ENCODE assay signal across 16 cellular contexts in the genomic region with DNA sequence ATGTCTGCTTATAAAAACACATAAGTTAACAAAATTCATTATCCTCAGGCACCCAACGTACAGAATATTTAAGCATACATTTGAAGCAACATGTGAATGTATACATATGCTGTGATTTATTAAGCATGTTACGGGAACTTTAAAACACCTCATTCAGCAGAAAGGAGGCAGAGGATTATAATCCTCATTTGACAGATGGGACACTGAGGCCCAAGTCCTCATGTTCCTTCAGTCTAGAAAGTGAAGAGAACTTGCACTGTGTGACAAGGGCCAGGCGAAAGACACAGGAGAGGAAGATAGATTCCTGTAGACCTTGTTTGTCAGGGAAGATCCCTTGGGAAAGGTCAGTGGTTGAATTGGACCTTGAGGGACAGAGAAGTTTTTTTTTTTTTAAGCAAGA.
"Had no signal": no experiment of that assay in that cellular context is flagged by ENCODE, and none has a peak within 500 bp of the region (broad histone marks: within the 10 kb centered on the region; RNA-seq: fewer than 3 reads in every experiment).

No MANE protein-coding gene starts in this region.

- H3K27ac ChIP-seq: coronary artery, esophagus muscularis mucosa, neutrophil had no signal

- H3K36me3 Mint-ChIP-seq: brain had no signal

- H3K9me3 Mint-ChIP-seq: activated CD4-positive, alpha-beta memory T cell treated with anti-CD3 and anti-CD28 coated beads for 36 hours; activated T-helper 1 cell treated with anti-CD3 and anti-CD28 coated beads, Interleukin-12 subunit alpha, Interleukin-12 subunit beta, Interleukin-2, Interleukin-4 antibody, amounts not matched to agents 30 ng/mL and 10 ng/mL and 1 ng/mL, durations not matched to agents 14 hours and 24 hours and 36 hours; brain; T-helper 2 cell treated with Interferon-gamma antibody and Interleukin-4, amounts not matched to agents 5 μg/mL and 100 μg/mL, for 36 hours had no signal

- H3K27me3 Mint-ChIP-seq: activated CD4-positive, alpha-beta memory T cell treated with anti-CD3 and anti-CD28 coated beads for 36 hours had no signal

- H3K4me1 ChIP-seq: esophagus muscularis mucosa had no signal

- H3K4me3 ChIP-seq: coronary artery, esophagus muscularis mucosa had no signal

- H3K9me3 ChIP-seq: esophagus muscularis mucosa, neutrophil had no signal

- DNase-seq: activated CD4-positive, alpha-beta memory T cell treated with anti-CD3 and anti-CD28 coated beads for 36 hours; activated naive CD4-positive, alpha-beta T cell treated with Interleukin-2 at 50 U/mL for 16 hours; amygdala; central memory CD4-positive, alpha-beta T cell; hippocampal formation; midbrain; stimulated activated CD4-positive, alpha-beta T cell treated with anti-CD3 and anti-CD28 coated beads, Interleukin-12 subunit alpha, Interleukin-12 subunit beta, amount 100 ng/mL, for 4 hours; stimulated activated CD4-positive, alpha-beta T cell treated with anti-CD3 and anti-CD28 coated beads, Interleukin-2, amount 100 ng/mL, for 24 hours; trophoblast cell had no signal

- H3K4me3 Mint-ChIP-seq: activated CD4-positive, alpha-beta memory T cell treated with anti-CD3 and anti-CD28 coated beads for 36 hours; activated T-helper 1 cell treated with anti-CD3 and anti-CD28 coated beads, Interleukin-12 subunit alpha, Interleukin-12 subunit beta, Interleukin-2, Interleukin-4 antibody, amounts not matched to agents 30 ng/mL and 10 ng/mL and 1 ng/mL, durations not matched to agents 14 hours and 24 hours and 36 hours; brain; T-helper 2 cell treated with Interferon-gamma antibody and Interleukin-4, amounts not matched to agents 5 μg/mL and 100 μg/mL, for 36 hours had no signal

- H3K27me3 ChIP-seq: esophagus muscularis mucosa, neutrophil had no signal

- ATAC-seq: left lobe of liver had no signal

- H3K27ac Mint-ChIP-seq: activated CD4-positive, alpha-beta memory T cell treated with anti-CD3 and anti-CD28 coated beads for 36 hours; activated T-helper 1 cell treated with anti-CD3 and anti-CD28 coated beads, Interleukin-12 subunit alpha, Interleukin-12 subunit beta, Interleukin-2, Interleukin-4 antibody, amounts not matched to agents 30 ng/mL and 10 ng/mL and 1 ng/mL, durations not matched to agents 14 hours and 24 hours and 36 hours had no signal
